In the genomic region with DNA sequence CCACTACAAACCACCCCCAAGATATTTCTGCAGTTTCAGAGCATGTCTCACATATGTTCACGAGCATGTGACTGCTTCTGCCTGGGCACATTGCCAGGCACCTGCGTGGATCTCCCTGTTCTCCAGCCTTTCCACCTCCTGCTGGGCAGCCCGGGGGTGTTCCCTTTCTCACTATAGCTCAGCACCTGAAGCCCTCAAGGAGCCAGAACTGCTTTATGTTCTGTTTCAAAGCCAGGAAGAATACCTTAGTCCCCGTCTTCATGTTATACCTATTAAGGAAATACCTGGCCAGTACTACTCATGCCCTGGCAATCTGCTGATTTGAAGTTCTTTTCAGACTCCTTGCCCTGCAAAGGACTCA, we compare ENCODE assay signal across 1 cellular context.
TF ChIP-seq lines count a peak whose summit lies in the region.

No MANE protein-coding gene starts in this region.

TF ChIP-seq in HEK293, 187 proteins besides CTCF, POLR2A, EP300 and RAD21 (continued from another document):
- TF ChIP-seq ZNF768 (tag by site-specific recombination; IDR thresholded peaks at IDR 0.05) (no peak), ZSCAN23 (tag by site-specific recombination; IDR thresholded peaks at IDR 0.05) (no peak)
